In genomic region chr7:106346678-106347217, GRCh38 we compare ENCODE assay signal across 8 cellular contexts.
A peak's percentile ranks its signal among the peaks of the same experiment; 100 is the strongest.
DNase-seq lines count a peak whose midpoint lies in the region; ATAC-seq lines count a peak whose summit lies in the region.

No MANE protein-coding gene starts in this region.

- peak overlapping the region; percentile 29 for H3K9ac ChIP-seq in skeletal muscle satellite cell (ENCODE audit: low read depth, low read length)

- H3K4me1 Mint-ChIP-seq in central memory CD8-positive, alpha-beta T cell = peaks cover 26% of the 10 kb centered on the region

- peaks cover 22% of the 10 kb centered on the region for H3K9me3 ChIP-seq in skeletal muscle satellite cell (replicated peaks; ENCODE audit: low read length)

- H3K27me3 Mint-ChIP-seq in central memory CD8-positive, alpha-beta T cell = peaks cover 31% of the 10 kb centered on the region

- no peak overlapping the region for H3K4me3 ChIP-seq in skeletal muscle satellite cell (ENCODE audit: low read length)

- DNase-seq in AG08395 (ENCODE audit: low spot score) (peak; percentile 77), SIG-M5 treated with dmso at 0.1 percent for 504 hours (lab: John Stamatoyannopoulos, UW; ENCODE audit: unreplicated experiment) (peak; percentile 94), posterior cingulate gyrus (no peak)
- peak in 1 of 2 donors; percentile 60 for DNase-seq in central memory CD8-positive, alpha-beta T cell (ENCODE audit: low spot score in 2 of 2)
- DNase-seq in activated CD8-positive, alpha-beta memory T cell treated with anti-CD3 and anti-CD28 coated beads, Interleukin-2, amount 50 U/mL, for 4 hours = no peak

- H3K4me1 ChIP-seq in skeletal muscle satellite cell (ENCODE audit: control insufficient read depth, insufficient read depth, low read length) = peaks cover 20% of the 10 kb centered on the region

- H3K27me3 ChIP-seq in skeletal muscle satellite cell (ENCODE audit: control insufficient read depth, insufficient read depth, low read length) = no peaks in the 10 kb centered on the region

- H3K27ac Mint-ChIP-seq in central memory CD8-positive, alpha-beta T cell (ENCODE audit: low read depth) = peak overlapping the region; percentile 60

- no peak overlapping the region for H3K4me3 Mint-ChIP-seq in central memory CD8-positive, alpha-beta T cell

- peaks cover 17% of the 10 kb centered on the region for H3K9me3 Mint-ChIP-seq in central memory CD8-positive, alpha-beta T cell

- intact Hi-C loops in posterior cingulate gyrus (cut with DNase I) = no loop called here

- H3K36me3 Mint-ChIP-seq in central memory CD8-positive, alpha-beta T cell (ENCODE audit: insufficient read depth) = peaks cover 2% of the 10 kb centered on the region

- peak overlapping the region; percentile 59 for H3K4me2 ChIP-seq in skeletal muscle satellite cell (ENCODE audit: low read length)

- H3K36me3 ChIP-seq in skeletal muscle satellite cell (ENCODE audit: insufficient read depth, low read length) = no peaks in the 10 kb centered on the region

- peak; percentile 87 for ATAC-seq in GM18907 (IDR thresholded peaks at IDR 0.05; ENCODE audit: unreplicated experiment)
- peak; percentile 91 for ATAC-seq in HG03095 (IDR thresholded peaks at IDR 0.05; ENCODE audit: unreplicated experiment)
- peak; percentile 96 for ATAC-seq in central memory CD8-positive, alpha-beta T cell (replicated peaks; ENCODE audit: extremely low read depth, poor library complexity, severe bottlenecking)

Comparison
In these comparisons a context has a peak if more than half of its experiments do, and no peak if none do; other contexts are left out.
1. DNase-seq: peak in AG08395 (single experiment) and SIG-M5 treated with dmso at 0.1 percent for 504 hours (single experiment); none in posterior cingulate gyrus (0 of 10) and activated CD8-positive, alpha-beta memory T cell treated with anti-CD3 and anti-CD28 coated beads, Interleukin-2, amount 50 U/mL, for 4 hours (single experiment).
2. Peak in every context shown above with its lines, with median percentiles within 50 percentile points of each other: ATAC-seq.